ENCODE assay signal across 2 cellular contexts in the genomic region with DNA sequence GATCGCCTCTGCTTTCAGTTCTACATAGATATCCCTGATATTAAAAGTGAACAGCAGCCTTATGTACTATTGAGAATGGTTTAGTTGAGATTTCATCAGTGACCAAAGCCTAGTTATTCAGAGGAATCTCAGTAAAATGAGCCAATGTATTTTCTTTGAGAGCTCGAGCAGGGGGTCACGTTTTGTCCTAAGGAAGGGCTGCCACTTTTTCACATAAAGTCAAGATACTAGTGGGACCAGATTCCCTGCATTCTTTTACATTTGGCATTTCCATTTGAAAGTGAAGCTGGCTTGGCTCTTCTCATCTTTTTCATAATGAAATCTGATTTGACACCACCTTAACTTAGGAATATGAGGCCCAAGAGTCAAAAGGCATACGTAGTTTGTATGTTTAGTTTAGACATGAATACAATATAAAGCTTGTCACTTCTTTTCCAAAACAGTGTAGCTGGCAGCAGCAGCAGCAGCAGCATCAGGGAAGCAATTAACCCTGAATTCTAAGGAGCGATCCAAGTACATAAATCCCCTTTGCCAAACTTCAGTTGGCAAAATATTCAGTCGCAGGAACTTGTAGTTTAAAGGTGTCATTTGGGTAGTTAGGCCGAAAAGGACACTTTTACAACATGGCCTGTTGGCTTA.
TF ChIP-seq lines count a peak whose summit lies in the region.

No MANE protein-coding gene starts in this region.

TF ChIP-seq in IMR-90, 13 proteins besides CTCF, POLR2A, EP300 and RAD21:
- TF ChIP-seq BHLHE40 (IDR thresholded peaks at IDR 0.05; ENCODE audit: low read depth, low read length) (no peak), CEBPB (IDR thresholded peaks at IDR 0.05; ENCODE audit: low read depth, low read length) (no peak), NFE2L2 (IDR thresholded peaks at IDR 0.05; ENCODE audit: low read depth, low read length) (no peak), RCOR1 (IDR thresholded peaks at IDR 0.05; ENCODE audit: insufficient replicate concordance, low read length) (no peak), RFX5 (IDR thresholded peaks at IDR 0.05; ENCODE audit: low read depth, low read length) (no peak), MXI1 (IDR thresholded peaks at IDR 0.05; ENCODE audit: borderline replicate concordance, low read depth, low read length) (no peak), MAZ (IDR thresholded peaks at IDR 0.05; ENCODE audit: borderline replicate concordance, low read depth, low read length) (no peak), CHD1 (IDR thresholded peaks at IDR 0.05; ENCODE audit: low read depth, low read length) (no peak), SMC3 (IDR thresholded peaks at IDR 0.05; ENCODE audit: low read depth, low read length) (no peak), MAFK (IDR thresholded peaks at IDR 0.05; ENCODE audit: low read depth, low read length) (no peak), FOS (IDR thresholded peaks at IDR 0.05; ENCODE audit: low read depth, low read length) (no peak)
- TF ChIP-seq, protein P1, sequence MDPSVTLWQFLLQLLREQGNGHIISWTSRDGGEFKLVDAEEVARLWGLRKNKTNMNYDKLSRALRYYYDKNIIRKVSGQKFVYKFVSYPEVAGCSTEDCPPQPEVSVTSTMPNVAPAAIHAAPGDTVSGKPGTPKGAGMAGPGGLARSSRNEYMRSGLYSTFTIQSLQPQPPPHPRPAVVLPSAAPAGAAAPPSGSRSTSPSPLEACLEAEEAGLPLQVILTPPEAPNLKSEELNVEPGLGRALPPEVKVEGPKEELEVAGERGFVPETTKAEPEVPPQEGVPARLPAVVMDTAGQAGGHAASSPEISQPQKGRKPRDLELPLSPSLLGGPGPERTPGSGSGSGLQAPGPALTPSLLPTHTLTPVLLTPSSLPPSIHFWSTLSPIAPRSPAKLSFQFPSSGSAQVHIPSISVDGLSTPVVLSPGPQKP (IDR thresholded peaks at IDR 0.05; ENCODE audit: borderline replicate concordance, low read depth, low read length): no peak
- TF ChIP-seq, protein P2, sequence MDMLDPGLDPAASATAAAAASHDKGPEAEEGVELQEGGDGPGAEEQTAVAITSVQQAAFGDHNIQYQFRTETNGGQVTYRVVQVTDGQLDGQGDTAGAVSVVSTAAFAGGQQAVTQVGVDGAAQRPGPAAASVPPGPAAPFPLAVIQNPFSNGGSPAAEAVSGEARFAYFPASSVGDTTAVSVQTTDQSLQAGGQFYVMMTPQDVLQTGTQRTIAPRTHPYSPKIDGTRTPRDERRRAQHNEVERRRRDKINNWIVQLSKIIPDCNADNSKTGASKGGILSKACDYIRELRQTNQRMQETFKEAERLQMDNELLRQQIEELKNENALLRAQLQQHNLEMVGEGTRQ (IDR thresholded peaks at IDR 0.05; ENCODE audit: low read depth, low read length): no peak
TF ChIP-seq in IMR-90: peak in this region for 0.

TF ChIP-seq in H1, 55 proteins besides CTCF, POLR2A, EP300 and RAD21:
- TF ChIP-seq HDAC2 (IDR thresholded peaks at IDR 0.05; ENCODE audit: borderline replicate concordance in 1 of 2, low read depth in 2 of 2, low read length in 2 of 2) (no peak), SP4 (IDR thresholded peaks at IDR 0.05; ENCODE audit: low read length) (no peak), SIX5 (IDR thresholded peaks at IDR 0.05; ENCODE audit: low read depth, low read length) (no peak), TEAD4 (IDR thresholded peaks at IDR 0.05; ENCODE audit: low read depth, low read length) (peak; percentile 81), ASH2L (IDR thresholded peaks at IDR 0.05; ENCODE audit: low read length) (peak; percentile 84), KDM4A (IDR thresholded peaks at IDR 0.05; ENCODE audit: low read depth, low read length, severe bottlenecking) (no peak), CBX5 (IDR thresholded peaks at IDR 0.05; ENCODE audit: low read depth, low read length) (no peak), EZH2 (IDR thresholded peaks at IDR 0.05; ENCODE audit: low read depth, low read length, severe bottlenecking) (no peak), SP1 (IDR thresholded peaks at IDR 0.05; ENCODE audit: low read depth, low read length) (peak; percentile 64; the same call in 1 of the 2 replicates), SAP30 (IDR thresholded peaks at IDR 0.05; ENCODE audit: insufficient read depth, insufficient replicate concordance, low read length) (no peak)
